Comparison of ENCODE assay signal across 19 cellular contexts in the genomic region with DNA sequence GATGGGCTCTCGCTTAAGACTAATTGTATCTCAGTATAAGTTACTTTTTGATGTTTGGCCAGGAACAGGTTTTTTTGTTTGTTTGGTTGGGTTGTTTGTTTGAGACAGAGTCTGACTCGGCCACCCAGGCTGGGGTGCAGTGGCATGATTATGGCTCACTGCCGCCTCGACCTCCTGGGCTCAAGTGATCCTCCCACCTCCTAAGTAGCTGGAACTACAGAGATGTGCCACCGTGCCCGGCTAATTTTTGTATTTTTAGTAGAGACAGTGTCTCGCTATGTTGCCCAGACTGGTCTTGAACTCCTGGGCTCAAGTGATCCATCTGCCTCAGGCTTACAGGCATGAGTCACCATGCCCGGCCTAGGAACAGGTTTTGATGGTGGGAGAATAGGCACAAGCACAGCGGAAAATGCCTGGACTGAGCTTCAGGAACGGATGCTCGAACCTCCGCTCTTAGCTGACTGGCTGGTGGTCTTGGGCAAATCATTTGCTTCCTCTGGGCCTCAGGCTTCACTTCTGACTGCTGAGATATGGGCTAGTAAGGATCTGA. TPM values are rescaled to one million over a fixed set of nuclear protein-coding genes. Genes with fewer than 3 reads are reported as not detected.
DNase-seq lines count a peak whose midpoint lies in the region; ATAC-seq and TF ChIP-seq lines count a peak whose summit lies in the region.
"Had no signal": no experiment of that assay in that cellular context is flagged by ENCODE, and none has a peak within 500 bp of the region (broad histone marks: within the 10 kb centered on the region; RNA-seq: fewer than 3 reads in every experiment).

No MANE protein-coding gene starts in this region.

- peak overlapping the region; percentile 99 for H3K27ac ChIP-seq in left ventricle myocardium inferior (replicated peaks)
- peak overlapping the region; percentile 23 to 85 (median 66) for H3K27ac ChIP-seq in esophagus muscularis mucosa (replicated peaks in 1 of 4)
- H3K27ac ChIP-seq in neuronal stem cell (replicated peaks; ENCODE audit: low read length): no peak overlapping the region
- H3K27ac ChIP-seq in brain microvascular endothelial cell: no peak overlapping the region
- no peak overlapping the region for H3K27ac ChIP-seq in effector memory CD4-positive, alpha-beta T cell (ENCODE audit: insufficient read depth, low read length, poor library complexity, severe bottlenecking)
- H3K27ac ChIP-seq: SK-N-MC had no signal

- WGBS in esophagus muscularis mucosa: 86% methylated on average over 11 of the region's 12 CpGs
- WGBS in neuronal stem cell (ENCODE audit: extremely low coverage in 2 of 2, insufficient read length in 2 of 2, insufficient replicate concordance in 1 of 2), 2 donors: no CpG with 5 or more reads among the region's 12 CpGs

- peaks cover 89% of the 10 kb centered on the region for H3K4me1 ChIP-seq in left ventricle myocardium inferior
- H3K4me1 ChIP-seq in esophagus muscularis mucosa: peaks cover 69 to 87% (median 76%) of the 10 kb centered on the region in 4 donors
- peaks cover 13 to 21% of the 10 kb centered on the region in 2 donors for H3K4me1 ChIP-seq in neuronal stem cell (ENCODE audit: control insufficient read depth in 2 of 2, insufficient read depth in 1 of 2, low read depth in 1 of 2, low read length in 2 of 2)
- peaks cover 9% of the 10 kb centered on the region for H3K4me1 ChIP-seq in effector memory CD4-positive, alpha-beta T cell (ENCODE audit: control insufficient read depth, insufficient read depth, low read length, poor library complexity, severe bottlenecking)

- H3K23ac ChIP-seq in neuronal stem cell (ENCODE audit: low read depth, low read length, poor library complexity): no peak overlapping the region

- H3K27ac Mint-ChIP-seq in WTC11: no peak overlapping the region
- H3K27ac Mint-ChIP-seq: activated CD4-positive, alpha-beta T cell treated with anti-CD3 and anti-CD28 coated beads for 36 hours; stimulated activated effector memory CD8-positive, alpha-beta T cell treated with anti-CD3 and anti-CD28 coated beads, Interleukin-12 subunit alpha, Interleukin-12 subunit beta, amount 100 ng/mL, for 72 hours had no signal

- DNase-seq in left ventricle myocardium inferior (no peak), left ventricle myocardium superior (no peak), esophagus muscularis mucosa (ENCODE audit: extremely low spot score) (no peak), neuronal stem cell (ENCODE audit: low spot score) (no peak), brain microvascular endothelial cell (no peak), SKM-1 treated with dmso at 0.1 percent for 144 hours (lab: John Stamatoyannopoulos, UW; ENCODE audit: unreplicated experiment) (no peak), WTC11 (ENCODE audit: low spot score) (no peak)
- DNase-seq in effector memory CD4-positive, alpha-beta T cell: no peak
- DNase-seq: activated CD4-positive, alpha-beta T cell treated with anti-CD3 and anti-CD28 coated beads for 36 hours; activated effector memory CD4-positive, alpha-beta T cell treated with anti-CD3 and anti-CD28 coated beads, Interleukin-2, amount 50 U/mL, for 16 hours; anterior cingulate cortex; Caco-2; hypothalamus; MG63; NCI-H2029 treated with DMSO at 0.1 percent for 48 hours; NCI-H510A had no signal

- no peak overlapping the region for H2BK12ac ChIP-seq in neuronal stem cell (ENCODE audit: low read length)

- H3K14ac ChIP-seq in neuronal stem cell (ENCODE audit: low read length): no peak overlapping the region

- no peak overlapping the region for H4K8ac ChIP-seq in neuronal stem cell (ENCODE audit: low read depth, low read length)

- in situ Hi-C loops in brain microvascular endothelial cell (cut with HindIII; ENCODE audit: low pct_ligation_motif_present, low sequenced_read_pairs): no loop called here

- H3K4me3 ChIP-seq in left ventricle myocardium inferior (peak overlapping the region; percentile 93), esophagus muscularis mucosa (no peak overlapping the region), neuronal stem cell (ENCODE audit: low read length in 2 of 2) (no peak overlapping the region), brain microvascular endothelial cell (ENCODE audit: low read depth, low read length) (no peak overlapping the region)
- H3K4me3 ChIP-seq in effector memory CD4-positive, alpha-beta T cell (ENCODE audit: insufficient read depth, low read depth, low read length, poor library complexity, severe bottlenecking): no peak overlapping the region
- H3K4me3 ChIP-seq: MG63, pancreas, SK-N-MC had no signal

- no peak overlapping the region for H3K9ac ChIP-seq in neuronal stem cell (ENCODE audit: low read depth, low read length, poor library complexity)

- H3K4me1 Mint-ChIP-seq in WTC11: peaks cover 5% of the 10 kb centered on the region

- H2BK15ac ChIP-seq in neuronal stem cell (ENCODE audit: low read length): no peak overlapping the region

- no peak for ATAC-seq in left ventricle myocardium superior
- no peak for ATAC-seq in WTC11
- ATAC-seq: activated CD4-positive, alpha-beta T cell treated with anti-CD3 and anti-CD28 coated beads for 36 hours; pancreas; stimulated activated effector memory CD8-positive, alpha-beta T cell treated with anti-CD3 and anti-CD28 coated beads, Interleukin-12 subunit alpha, Interleukin-12 subunit beta, amount 100 ng/mL, for 72 hours had no signal

- H3K9me3 ChIP-seq in left ventricle myocardium inferior (replicated peaks): no peaks in the 10 kb centered on the region
- H3K9me3 ChIP-seq in esophagus muscularis mucosa: no peaks in the 10 kb centered on the region
- H3K9me3 ChIP-seq in neuronal stem cell (replicated peaks in 1 of 2; ENCODE audit: control insufficient read depth in 2 of 2, insufficient read depth in 1 of 2, low read depth in 1 of 2, low read length in 2 of 2): no peaks in the 10 kb centered on the region
- no peaks in the 10 kb centered on the region for H3K9me3 ChIP-seq in effector memory CD4-positive, alpha-beta T cell (ENCODE audit: control insufficient read depth, low read length)
- H3K9me3 ChIP-seq: Caco-2, MG63, pancreas had no signal

- POLR2A ChIA-PET in WTC11 (lab: Charles Lee): no interaction called here

- no peaks in the 10 kb centered on the region for H3K27me3 ChIP-seq in left ventricle myocardium inferior (ENCODE audit: low read depth)
- H3K27me3 ChIP-seq in esophagus muscularis mucosa: no peaks in the 10 kb centered on the region
- peaks cover 2 to 52% (median 10%) of the 10 kb centered on the region in 3 experiments for H3K27me3 ChIP-seq in neuronal stem cell (ENCODE audit: control insufficient read depth in 3 of 3, insufficient read depth in 3 of 3, low read depth in 1 of 3, low read length in 3 of 3)
- H3K27me3 ChIP-seq in brain microvascular endothelial cell (replicated peaks): no peaks in the 10 kb centered on the region
- no peaks in the 10 kb centered on the region for H3K27me3 ChIP-seq in effector memory CD4-positive, alpha-beta T cell (replicated peaks; ENCODE audit: control insufficient read depth, insufficient read depth, low read length, poor library complexity, severe bottlenecking)
- H3K27me3 ChIP-seq: MG63, pancreas had no signal

- no peak overlapping the region for H3K4me2 ChIP-seq in neuronal stem cell (ENCODE audit: insufficient read depth, low read length, poor library complexity, severe bottlenecking)

- CTCF ChIA-PET in WTC11 (lab: Charles Lee): interaction anchor here (1.6 to 2.9 kb wide), 2 partner anchors 15 to 27 kb away, joined by 4 to 12 read pairs; no protein-coding TSS in a partner anchor

- H3K4me3 Mint-ChIP-seq in WTC11: no peak overlapping the region
- H3K4me3 Mint-ChIP-seq: activated CD4-positive, alpha-beta T cell treated with anti-CD3 and anti-CD28 coated beads for 36 hours; stimulated activated effector memory CD8-positive, alpha-beta T cell treated with anti-CD3 and anti-CD28 coated beads, Interleukin-12 subunit alpha, Interleukin-12 subunit beta, amount 100 ng/mL, for 72 hours had no signal

- no peak overlapping the region for H2BK120ac ChIP-seq in neuronal stem cell (ENCODE audit: low read depth, low read length)

- intact Hi-C loops in left ventricle myocardium inferior (cut with micrococcal nuclease): no loop called here
- intact Hi-C loops in left ventricle myocardium superior (cut with micrococcal nuclease): no loop called here
- intact Hi-C loops in esophagus muscularis mucosa (cut with DNase I): no loop called here

- no peak overlapping the region for H2BK5ac ChIP-seq in neuronal stem cell (ENCODE audit: low read length)

- TF ChIP-seq POLR2A in esophagus muscularis mucosa (IDR thresholded peaks at IDR 0.05; ENCODE audit: low read depth): no peak

- H3K4ac ChIP-seq in neuronal stem cell (ENCODE audit: low read length): no peak overlapping the region

- H3K36me3 ChIP-seq in left ventricle myocardium inferior (no peaks in the 10 kb centered on the region), esophagus muscularis mucosa (peaks cover 0 to 27% (median 0%) of the 10 kb centered on the region in 4 donors), neuronal stem cell (replicated peaks in 1 of 2; ENCODE audit: control insufficient read depth in 2 of 2, insufficient read depth in 2 of 2, low read length in 2 of 2) (no peaks in the 10 kb centered on the region), brain microvascular endothelial cell (replicated peaks) (no peaks in the 10 kb centered on the region)
- no peaks in the 10 kb centered on the region for H3K36me3 ChIP-seq in effector memory CD4-positive, alpha-beta T cell (ENCODE audit: control insufficient read depth, insufficient read depth, low read length)
- H3K36me3 ChIP-seq: MG63, pancreas had no signal

- no peak for TF ChIP-seq EP300 in esophagus muscularis mucosa (IDR thresholded peaks at IDR 0.05)

- H3K27me3 Mint-ChIP-seq in WTC11 (ENCODE audit: low read depth): peaks cover 15% of the 10 kb centered on the region

- H2AK5ac ChIP-seq in neuronal stem cell (ENCODE audit: low read depth, low read length): no peak overlapping the region

- no peaks in the 10 kb centered on the region for H3K9me3 Mint-ChIP-seq in WTC11
- H3K9me3 Mint-ChIP-seq: stimulated activated effector memory CD8-positive, alpha-beta T cell treated with anti-CD3 and anti-CD28 coated beads, Interleukin-12 subunit alpha, Interleukin-12 subunit beta, amount 100 ng/mL, for 72 hours had no signal

- H3K18ac ChIP-seq in neuronal stem cell (ENCODE audit: low read length): peak overlapping the region; percentile 15

- no peak overlapping the region for H2AFZ ChIP-seq in neuronal stem cell (ENCODE audit: low read length)

- H3K79me1 ChIP-seq in neuronal stem cell (ENCODE audit: low read depth, low read length): no peaks in the 10 kb centered on the region

- H4K91ac ChIP-seq in neuronal stem cell (ENCODE audit: low read depth, low read length, poor library complexity): no peak overlapping the region

- H3K36me3 Mint-ChIP-seq in WTC11: no peaks in the 10 kb centered on the region
- H3K36me3 Mint-ChIP-seq: stimulated activated effector memory CD8-positive, alpha-beta T cell treated with anti-CD3 and anti-CD28 coated beads, Interleukin-12 subunit alpha, Interleukin-12 subunit beta, amount 100 ng/mL, for 72 hours had no signal

- TF ChIP-seq CTCF in left ventricle myocardium inferior (IDR thresholded peaks at IDR 0.05; ENCODE audit: borderline replicate concordance) (no peak), esophagus muscularis mucosa (IDR thresholded peaks at IDR 0.05) (no peak), brain microvascular endothelial cell (IDR thresholded peaks at IDR 0.05; ENCODE audit: low read depth, low read length, missing control alignments) (no peak), WTC11 (IDR thresholded peaks at IDR 0.05) (no peak)

RNA-seq across cellular contexts. Expression of a gene that starts 11.4 kb away (rescaled TPM):
- 715 TPM for total RNA-seq in left ventricle myocardium inferior
- total RNA-seq in left ventricle myocardium superior: 675 TPM
- total RNA-seq in esophagus muscularis mucosa: 10 to 100 TPM; 20.4 to 54.0 (median 39.3) TPM
- 3.8 TPM for polyA plus RNA-seq in neuronal stem cell (2013, experiment 1 of 2)
- 3.2 TPM for polyA plus RNA-seq in neuronal stem cell (2013, experiment 2 of 2)
- 2.1 to 2.7 TPM (median 2.6 TPM) in 3 replicates for total RNA-seq in WTC11 (2021)

RNA-seq across cellular contexts. Expression of a gene that starts 32.0 kb away (rescaled TPM):
- total RNA-seq in left ventricle myocardium inferior (6.2 TPM), left ventricle myocardium superior (3.2 TPM), esophagus muscularis mucosa (1 to 10 TPM in 1 of 4 donors, under 1 TPM in 2, not detected in 1; 0.17 to 1.2 (median 0.46) TPM), WTC11 (2021) (11.6 to 14.5 TPM (median 13.7 TPM) in 3 replicates)
- 0.57 TPM for polyA plus RNA-seq in neuronal stem cell (2013, experiment 1 of 2)
- polyA plus RNA-seq in neuronal stem cell (2013, experiment 2 of 2): 0.47 TPM
- total RNA-seq: Caco-2 had no signal

Comparison
In these comparisons a context has a peak if more than half of its experiments do, and no peak if none do; other contexts are left out.
1. H3K27ac ChIP-seq: peak in left ventricle myocardium inferior (single experiment) and esophagus muscularis mucosa (4 of 4); none in neuronal stem cell (single experiment), brain microvascular endothelial cell (single experiment) and effector memory CD4-positive, alpha-beta T cell (single experiment).
2. RNA of a gene that starts 11.4 kb away (total RNA-seq): 715 TPM in left ventricle myocardium inferior (single experiment) and 675 TPM in left ventricle myocardium superior (single experiment); 20.4 to 54.0 TPM in esophagus muscularis mucosa and 2.1 to 2.7 TPM in WTC11; every median in the first group is over 10 times any median in the second.